ENCODE assay signal across 16 cellular contexts in the genomic region with DNA sequence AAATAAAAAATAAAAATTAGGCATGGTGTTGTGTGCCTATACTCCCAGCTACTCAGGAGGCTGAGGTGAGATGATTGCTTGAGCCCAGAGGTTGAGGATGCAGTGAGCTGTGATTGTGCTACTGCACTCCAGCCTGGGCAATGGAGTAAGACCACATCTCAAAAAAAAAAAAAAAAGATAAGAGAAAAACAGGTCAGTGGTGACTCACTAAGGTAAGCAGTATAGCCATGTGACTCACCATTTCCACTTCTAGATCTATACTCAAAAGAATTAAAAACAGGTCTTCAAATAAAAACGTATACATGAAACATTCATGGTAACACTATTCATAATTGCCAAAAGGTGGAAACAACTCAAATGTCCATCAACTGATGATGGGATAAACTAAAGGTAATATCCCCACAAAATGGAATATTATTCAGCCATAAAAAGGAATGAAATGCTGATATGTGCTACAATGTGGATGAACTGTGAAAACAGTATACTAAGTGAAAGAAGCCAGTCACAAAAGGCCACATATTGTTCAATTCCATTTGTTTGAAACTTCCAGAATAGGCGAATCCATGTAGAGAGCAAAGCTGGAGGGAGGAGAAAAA.
DNase-seq lines count a peak whose midpoint lies in the region; ATAC-seq and TF ChIP-seq lines count a peak whose summit lies in the region.
"Had no signal": no experiment of that assay in that cellular context is flagged by ENCODE, and none has a peak within 500 bp of the region (broad histone marks: within the 10 kb centered on the region; RNA-seq: fewer than 3 reads in every experiment).

No MANE protein-coding gene starts in this region.

- peaks cover 24% of the 10 kb centered on the region; the same call in 1 of the 2 replicates for H3F3A ChIP-seq in PC-9 (ENCODE audit: insufficient read depth, low read depth)

- no peak for TF ChIP-seq CTCF in PC-9 (conservative IDR thresholded peaks at IDR 0.05)

- peaks cover 40% of the 10 kb centered on the region for H3K4me1 ChIP-seq in PC-9 (replicated peaks; ENCODE audit: insufficient read depth)
- H3K4me1 ChIP-seq: tibial nerve had no signal

- DNase-seq in A172 (ENCODE audit: low spot score) (peak; percentile 33), Caki2 (ENCODE audit: low read depth) (peak; percentile 58), PC-9 (peak in 1 of 2 experiments; percentile 87), epithelial cell of prostate (ENCODE audit: low read depth, low spot score) (no peak), NCI-H510A (lab: John Stamatoyannopoulos, UW) (no peak), KG1 (lab: John Stamatoyannopoulos, UW) (no peak), AG20443 (ENCODE audit: low spot score) (no peak)
- DNase-seq: activated CD4-positive, alpha-beta T cell treated with anti-CD3 and anti-CD28 coated beads, Interleukin-2, amount 50 U/mL, for 1 hour; activated naive CD4-positive, alpha-beta T cell; EL; HCEC 1CT; left lung; stimulated activated CD4-positive, alpha-beta T cell treated with anti-CD3 and anti-CD28 coated beads, Interleukin-1b, Interleukin-23, amount 100 ng/mL, for 48 hours had no signal

- no TSS peak for BruUV-seq in PC-9 (replicated peaks; lab: Mats Ljungman, UMichigan)

- no peaks in the 10 kb centered on the region for H3K79me2 ChIP-seq in PC-9 (ENCODE audit: low read depth)

- H3K9me3 ChIP-seq in PC-9 (ENCODE audit: insufficient read depth, low read depth) = no peaks in the 10 kb centered on the region
- H3K9me3 ChIP-seq: esophagus muscularis mucosa, left lung, tibial nerve had no signal

- H3K4me2 ChIP-seq in PC-9 = no peak overlapping the region

- no peak overlapping the region for H2AFZ ChIP-seq in PC-9

- H3K27ac ChIP-seq in PC-9 (peak overlapping the region; percentile 71), epithelial cell of prostate (peak overlapping the region; percentile 40)
- H3K27ac ChIP-seq: esophagus muscularis mucosa, left lung, tibial nerve had no signal

- intact Hi-C loops in PC-9 (cut with micrococcal nuclease; ENCODE audit: unreplicated experiment) = no loop called here

- H3K4me3 ChIP-seq in PC-9 = no peak overlapping the region
- H3K4me3 ChIP-seq: esophagus muscularis mucosa, left lung, tibial nerve had no signal

- no peaks in the 10 kb centered on the region for H4K20me1 ChIP-seq in PC-9 (ENCODE audit: insufficient read depth)

- H3K27me3 ChIP-seq in PC-9 (ENCODE audit: insufficient read depth, low read depth) = no peaks in the 10 kb centered on the region
- H3K27me3 ChIP-seq: esophagus muscularis mucosa, left lung, tibial nerve had no signal

- no peaks in the 10 kb centered on the region for H3K9me2 ChIP-seq in PC-9 (ENCODE audit: insufficient read depth)

- H3K36me3 ChIP-seq in PC-9 (ENCODE audit: low read depth) = no peaks in the 10 kb centered on the region
- H3K36me3 ChIP-seq: esophagus muscularis mucosa, left lung, tibial nerve had no signal

- POLR2A ChIA-PET in PC-9 (lab: Charles Lee; ENCODE audit: unreplicated experiment) = no interaction called here

- CTCF ChIA-PET in PC-9 (lab: Charles Lee) = no interaction called here

- no peak for ATAC-seq in GM18873 (IDR thresholded peaks at IDR 0.05; ENCODE audit: low FRiP score, unreplicated experiment)
- ATAC-seq: left lung had no signal

- in situ Hi-C loops in Caki2 (cut with HindIII; ENCODE audit: low pct_unique_long_range_greater_than_20kb, low sequenced_read_pairs) = no loop called here

Comparison
In these comparisons a context has a peak if more than half of its experiments do, and no peak if none do; other contexts are left out.
1. DNase-seq: peak in A172 (single experiment) and Caki2 (single experiment); none in epithelial cell of prostate (single experiment), NCI-H510A (single experiment), KG1 (single experiment) and AG20443 (single experiment).